1 cellular context compared by ENCODE assay signal in genomic region chr17:1412185-1413110, GRCh38.
A peak's percentile ranks its signal among the peaks of the same experiment; 100 is the strongest.
TF ChIP-seq lines count a peak whose summit lies in the region.

No MANE protein-coding gene starts in this region.

TF ChIP-seq in liver, 16 proteins besides CTCF, POLR2A, EP300 and RAD21:
- TF ChIP-seq JUND (IDR thresholded peaks at IDR 0.05) (no peak), GABPA (IDR thresholded peaks at IDR 0.05 in 1 of 2, conservative IDR thresholded peaks at IDR 0.05 in 1 of 2) (no peak), HNF4A (conservative IDR thresholded peaks at IDR 0.05) (peak in 1 of 2 donors; percentile 5), FOXA2 (IDR thresholded peaks at IDR 0.05) (no peak), SP1 (IDR thresholded peaks at IDR 0.05) (no peak)
TF ChIP-seq in liver: peak in this region for 1.
